ENCODE assay signal across 9 cellular contexts in genomic region chr16:67245189-67245585, GRCh38. TPM values are rescaled to one million over a fixed set of nuclear protein-coding genes. Genes with fewer than 3 reads are reported as not detected.
DNase-seq lines count a peak whose midpoint lies in the region; ATAC-seq and TF ChIP-seq lines count a peak whose summit lies in the region.
"Had no signal": no experiment of that assay in that cellular context is flagged by ENCODE, and none has a peak within 500 bp of the region (broad histone marks: within the 10 kb centered on the region; RNA-seq: fewer than 3 reads in every experiment).

No MANE protein-coding gene starts in this region.

- H2AFZ ChIP-seq in fibroblast of lung (ENCODE audit: low read length) = no peak overlapping the region

- peak overlapping the region; percentile 85 for H3K27ac ChIP-seq in fibroblast of lung (ENCODE audit: insufficient read depth, low read length)
- H3K27ac ChIP-seq in rectal smooth muscle tissue (ENCODE audit: low read depth, low read length) = no peak overlapping the region

- peaks cover 43% of the 10 kb centered on the region for H3K4me1 Mint-ChIP-seq in T-helper 17 cell

- TF ChIP-seq CTCF in GM12864 (IDR thresholded peaks at IDR 0.05; ENCODE audit: low read depth, low read length, missing control alignments) = no peak
- TF ChIP-seq CTCF in fibroblast of lung (conservative IDR thresholded peaks at IDR 0.05 in 1 of 2, IDR thresholded peaks at IDR 0.05 in 1 of 2; ENCODE audit: low read depth in 1 of 2, low read length in 2 of 2) = no peak

- H3K4me3 ChIP-seq in GM12864 (ENCODE audit: low read depth, low read length) (peak overlapping the region; percentile 85), fibroblast of lung (replicated peaks in 1 of 4; ENCODE audit: control extremely low read depth in 1 of 4, insufficient read depth in 1 of 4, low read depth in 3 of 4, low read length in 4 of 4) (peak overlapping the region; percentile 79 to 90 (median 87)), rectal smooth muscle tissue (ENCODE audit: low read length) (peak overlapping the region; percentile 25)

- H3K27ac Mint-ChIP-seq in T-helper 17 cell = peak overlapping the region; percentile 95

- peaks cover 4% of the 10 kb centered on the region for H3K36me3 ChIP-seq in fibroblast of lung (ENCODE audit: control insufficient read depth, insufficient read depth, low read length)
- H3K36me3 ChIP-seq in rectal smooth muscle tissue (ENCODE audit: control insufficient read depth, insufficient read depth, low read length) = no peaks in the 10 kb centered on the region
- H3K36me3 ChIP-seq: MG63 had no signal

- no peaks in the 10 kb centered on the region for H4K20me1 ChIP-seq in fibroblast of lung (ENCODE audit: control insufficient read depth, extremely low read depth, insufficient read depth, low read length)

- H3K27me3 Mint-ChIP-seq in T-helper 17 cell = peaks cover 7% of the 10 kb centered on the region

- H3K79me2 ChIP-seq in fibroblast of lung (ENCODE audit: control insufficient read depth, insufficient read depth, low read length) = peaks cover 32% of the 10 kb centered on the region

- no peaks in the 10 kb centered on the region for H3K36me3 Mint-ChIP-seq in T-helper 17 cell (ENCODE audit: low read depth)

- no peak overlapping the region for H3K9ac ChIP-seq in fibroblast of lung (ENCODE audit: insufficient read depth, low read length)
- H3K9ac ChIP-seq in rectal smooth muscle tissue (ENCODE audit: low read length) = no peak overlapping the region

- ATAC-seq in T-helper 17 cell (no peak), GM18498 (IDR thresholded peaks at IDR 0.05; ENCODE audit: unreplicated experiment) (no peak), GM21528 (IDR thresholded peaks at IDR 0.05; ENCODE audit: low FRiP score, unreplicated experiment) (no peak), HG03565 (IDR thresholded peaks at IDR 0.05; ENCODE audit: unreplicated experiment) (no peak)

- DNase-seq in GM12864 (ENCODE audit: low read depth) = no peak
- no peak for DNase-seq in T-helper 17 cell
- DNase-seq in fibroblast of lung (ENCODE audit: low read depth in 2 of 2) = no peak
- DNase-seq in AG08395 (ENCODE audit: low spot score) = no peak

- H3K4me1 ChIP-seq in fibroblast of lung (ENCODE audit: control insufficient read depth, extremely low read depth, insufficient read depth, low read length) (peaks cover 63% of the 10 kb centered on the region), rectal smooth muscle tissue (ENCODE audit: control insufficient read depth, insufficient read depth, low read length) (peaks cover 9% of the 10 kb centered on the region)

- no peaks in the 10 kb centered on the region for H3K27me3 ChIP-seq in fibroblast of lung (ENCODE audit: control insufficient read depth, insufficient read depth, low read length)
- H3K27me3 ChIP-seq in rectal smooth muscle tissue (ENCODE audit: control insufficient read depth, insufficient read depth, low read length) = peaks cover 11% of the 10 kb centered on the region
- H3K27me3 ChIP-seq: MG63 had no signal

- H3K4me2 ChIP-seq in fibroblast of lung (ENCODE audit: extremely low read depth, insufficient read depth, low read length) = peak overlapping the region; percentile 89

- peak overlapping the region; percentile 86 for H3K4me3 Mint-ChIP-seq in T-helper 17 cell

- no peaks in the 10 kb centered on the region for H3K9me3 ChIP-seq in T-helper 17 cell (ENCODE audit: control insufficient read depth, low read length, poor library complexity, severe bottlenecking)
- H3K9me3 ChIP-seq in fibroblast of lung (ENCODE audit: control insufficient read depth, insufficient read depth, low read depth, low read length) = no peaks in the 10 kb centered on the region
- H3K9me3 ChIP-seq: MG63 had no signal

RNA-seq across cellular contexts. Expression of gene FHOD1, which starts 2.1 kb away (rescaled TPM):
- total RNA-seq in T-helper 17 cell = 10 to 100 TPM; 45.1 to 48.6 TPM
- total RNA-seq in fibroblast of lung = 7.1 and 13.9 TPM in 2 replicates
- 25.8 and 32.7 TPM in 2 replicates for polyA plus RNA-seq in fibroblast of lung
- 41.2 and 62.7 TPM in 2 replicates for polyA plus RNA-seq in fibroblast of lung (2012)
- polyA minus RNA-seq in fibroblast of lung (ENCODE audit: low replicate concordance) = 52.9 and 83.9 TPM in 2 replicates

RNA-seq across cellular contexts. Expression of gene SLC9A5, which starts 3.6 kb away (rescaled TPM):
- 1 to 10 TPM; 1.3 to 1.4 TPM for total RNA-seq in T-helper 17 cell
- total RNA-seq in fibroblast of lung = 1.0 and 2.3 TPM in 2 replicates
- 1.9 and 2.0 TPM in 2 replicates for polyA plus RNA-seq in fibroblast of lung
- polyA plus RNA-seq in fibroblast of lung (2012) = 1.9 and 2.0 TPM in 2 replicates
- polyA minus RNA-seq in fibroblast of lung (ENCODE audit: low replicate concordance) = 0.16 and 3.9 TPM in 2 replicates

RNA-seq across cellular contexts. Expression of gene TMEM208, which starts 18.3 kb away (rescaled TPM):
- total RNA-seq in T-helper 17 cell (10 to 100 TPM; 27.9 to 28.2 TPM), fibroblast of lung (25.7 and 26.3 TPM in 2 replicates)
- polyA plus RNA-seq in fibroblast of lung = 43.2 and 53.5 TPM in 2 replicates
- 39.8 and 49.8 TPM in 2 replicates for polyA plus RNA-seq in fibroblast of lung (2012)
- polyA minus RNA-seq in fibroblast of lung (ENCODE audit: low replicate concordance) = 60.4 and 70.6 TPM in 2 replicates

RNA-seq across cellular contexts. Expression of gene PLEKHG4, which starts 34.1 kb away (rescaled TPM):
- total RNA-seq in T-helper 17 cell = 10 to 100 TPM; 17.8 to 18.4 TPM
- 23.6 and 37.7 TPM in 2 replicates for total RNA-seq in fibroblast of lung
- 9.9 and 11.5 TPM in 2 replicates for polyA plus RNA-seq in fibroblast of lung
- polyA plus RNA-seq in fibroblast of lung (2012) = 13.2 and 15.2 TPM in 2 replicates
- polyA minus RNA-seq in fibroblast of lung (ENCODE audit: low replicate concordance) = 71.0 and 99.7 TPM in 2 replicates

RNA-seq across cellular contexts. Expression of gene ELMO3, which starts 46.3 kb away (rescaled TPM):
- total RNA-seq in T-helper 17 cell = 1 to 10 TPM; 2.4 TPM
- 0.26 and 0.33 TPM in 2 replicates for total RNA-seq in fibroblast of lung
- 0.36 and 0.42 TPM in 2 replicates for polyA plus RNA-seq in fibroblast of lung
- 0.37 and 0.52 TPM in 2 replicates for polyA plus RNA-seq in fibroblast of lung (2012)
- 0.16 and 0.26 TPM in 2 replicates for polyA minus RNA-seq in fibroblast of lung (ENCODE audit: low replicate concordance)

Comparison
In these comparisons a context has a peak if more than half of its experiments do, and no peak if none do; other contexts are left out.
1. H3K4me3 ChIP-seq: peak in every context shown above with its lines; median percentile 87 in fibroblast of lung; 85 in GM12864; 25 in rectal smooth muscle tissue.